In genomic region chr3:94101860-94102259, GRCh38 we compare ENCODE assay signal across 13 cellular contexts. TPM values are rescaled to one million over a fixed set of nuclear protein-coding genes. Genes with fewer than 3 reads are reported as not detected.
A peak's percentile ranks its signal among the peaks of the same experiment; 100 is the strongest.
DNase-seq lines count a peak whose midpoint lies in the region; ATAC-seq and TF ChIP-seq lines count a peak whose summit lies in the region.
"Had no signal": no experiment of that assay in that cellular context is flagged by ENCODE, and none has a peak within 500 bp of the region (broad histone marks: within the 10 kb centered on the region; RNA-seq: fewer than 3 reads in every experiment).

No MANE protein-coding gene starts in this region.

- no peaks in the 10 kb centered on the region for H3K79me2 ChIP-seq in H9 (ENCODE audit: insufficient read depth, low read length)

- H3K4me3 ChIP-seq in fibroblast of pulmonary artery (replicated peaks; ENCODE audit: low read depth, low read length): no peak overlapping the region
- H3K4me3 ChIP-seq: ascending aorta had no signal

- H3K14ac ChIP-seq in H9 (ENCODE audit: insufficient read depth, low read length): no peak overlapping the region

- H3K27me3 Mint-ChIP-seq in H9 (ENCODE audit: low read depth): no peaks in the 10 kb centered on the region
- no peaks in the 10 kb centered on the region for H3K27me3 Mint-ChIP-seq in activated T-cell treated with anti-CD3 and anti-CD28 coated beads, Interleukin-2, amount 50 U/mL, for 72 hours (ENCODE audit: low read depth)

- no peak overlapping the region for H3K27ac Mint-ChIP-seq in H9
- no peak overlapping the region for H3K27ac Mint-ChIP-seq in activated T-cell treated with anti-CD3 and anti-CD28 coated beads, Interleukin-2, amount 50 U/mL, for 72 hours
- H3K27ac Mint-ChIP-seq: stimulated activated effector memory CD8-positive, alpha-beta T cell treated with anti-CD3 and anti-CD28 coated beads, Interleukin-12 subunit alpha, Interleukin-12 subunit beta, amount 100 ng/mL, for 72 hours had no signal

- H2BK15ac ChIP-seq in H9 (ENCODE audit: low read depth, low read length): no peak overlapping the region

- ATAC-seq in activated T-cell treated with anti-CD3 and anti-CD28 coated beads, Interleukin-2, amount 50 U/mL, for 72 hours (replicated peaks in 1 of 2): no peak
- ATAC-seq: stimulated activated effector memory CD8-positive, alpha-beta T cell treated with anti-CD3 and anti-CD28 coated beads, Interleukin-12 subunit alpha, Interleukin-12 subunit beta, amount 100 ng/mL, for 72 hours had no signal

- no peak overlapping the region for H3K27ac ChIP-seq in H9 (ENCODE audit: insufficient read length, low read depth, low read length)
- H3K27ac ChIP-seq: ascending aorta had no signal

- H4K91ac ChIP-seq in H9 (ENCODE audit: insufficient read length, low read depth, low read length): no peak overlapping the region

- no peak overlapping the region for H3T11ph ChIP-seq in H9 (ENCODE audit: low read length)

- no CpG with 5 or more reads among the region's 4 CpGs for WGBS in H9 (ENCODE audit: extremely low coverage, insufficient read length, low lambda C conversion rate)

- no peak overlapping the region for H4K5ac ChIP-seq in H9 (ENCODE audit: insufficient read length, low read depth, low read length)

- H3K4me1 ChIP-seq in H9 (ENCODE audit: insufficient read depth, low read length): no peaks in the 10 kb centered on the region
- H3K4me1 ChIP-seq: ascending aorta, Caco-2 had no signal

- H2BK20ac ChIP-seq in H9 (ENCODE audit: low read depth, low read length, poor library complexity, severe bottlenecking): no peak overlapping the region

- no peaks in the 10 kb centered on the region for H4K20me1 ChIP-seq in H9 (ENCODE audit: control insufficient read depth, insufficient read depth, insufficient read length)

- no peak overlapping the region for H2AFZ ChIP-seq in H9 (ENCODE audit: low read length)

- H3K9ac ChIP-seq in H9 (ENCODE audit: extremely low read depth, insufficient read length, low read length): no peak overlapping the region

- H3K9me3 Mint-ChIP-seq in H9: no peaks in the 10 kb centered on the region
- no peaks in the 10 kb centered on the region for H3K9me3 Mint-ChIP-seq in activated T-cell treated with anti-CD3 and anti-CD28 coated beads, Interleukin-2, amount 50 U/mL, for 72 hours
- H3K9me3 Mint-ChIP-seq: stimulated activated effector memory CD8-positive, alpha-beta T cell treated with anti-CD3 and anti-CD28 coated beads, Interleukin-12 subunit alpha, Interleukin-12 subunit beta, amount 100 ng/mL, for 72 hours had no signal

- no peak overlapping the region for H3K23ac ChIP-seq in H9 (ENCODE audit: insufficient read length, low read depth, low read length)

- no peak overlapping the region for H3K18ac ChIP-seq in H9 (ENCODE audit: insufficient read length, low read depth, low read length)

- H4K8ac ChIP-seq in H9 (replicated peaks; ENCODE audit: insufficient read length, low read depth, low read length): no peak overlapping the region

- no peaks in the 10 kb centered on the region for H3K9me3 ChIP-seq in H9 (ENCODE audit: control insufficient read depth, low read depth, low read length)
- H3K9me3 ChIP-seq: ascending aorta, Caco-2 had no signal

- H3K27me3 ChIP-seq in H9 (ENCODE audit: insufficient read depth, low read length): no peaks in the 10 kb centered on the region
- H3K27me3 ChIP-seq: ascending aorta had no signal

- no peaks in the 10 kb centered on the region for H3K79me1 ChIP-seq in H9 (ENCODE audit: insufficient read depth, low read depth, low read length, poor library complexity, severe bottlenecking)

- H3K23me2 ChIP-seq in H9 (ENCODE audit: insufficient read length, low read depth, low read length, poor library complexity, severe bottlenecking): no peaks in the 10 kb centered on the region

- H2BK5ac ChIP-seq in H9 (ENCODE audit: insufficient read length, low read length): no peak overlapping the region

- no peak overlapping the region for H2BK120ac ChIP-seq in H9 (ENCODE audit: low read depth, low read length, poor library complexity, severe bottlenecking)

- H3K56ac ChIP-seq in H9 (ENCODE audit: insufficient read length, low read depth, low read length): no peak overlapping the region

- no peak overlapping the region for H2AK5ac ChIP-seq in H9 (ENCODE audit: insufficient read length, low read length)

- H3K4ac ChIP-seq in H9 (ENCODE audit: low read depth, low read length): no peak overlapping the region

- H2BK12ac ChIP-seq in H9 (ENCODE audit: insufficient read length, low read depth, low read length): no peak overlapping the region

- H3K4me2 ChIP-seq in H9 (ENCODE audit: insufficient read depth, insufficient read length, low read length): no peak overlapping the region

- H3K4me1 Mint-ChIP-seq in H9: no peaks in the 10 kb centered on the region
- H3K4me1 Mint-ChIP-seq in activated T-cell treated with anti-CD3 and anti-CD28 coated beads, Interleukin-2, amount 50 U/mL, for 72 hours (ENCODE audit: low read depth): peaks cover 6% of the 10 kb centered on the region

- no peak overlapping the region for H3K4me3 Mint-ChIP-seq in H9
- no peak overlapping the region for H3K4me3 Mint-ChIP-seq in activated T-cell treated with anti-CD3 and anti-CD28 coated beads, Interleukin-2, amount 50 U/mL, for 72 hours
- H3K4me3 Mint-ChIP-seq: stimulated activated effector memory CD8-positive, alpha-beta T cell treated with anti-CD3 and anti-CD28 coated beads, Interleukin-12 subunit alpha, Interleukin-12 subunit beta, amount 100 ng/mL, for 72 hours had no signal

- peak; percentile 56 for TF ChIP-seq CTCF in H9 (conservative IDR thresholded peaks at IDR 0.05)
- peak; percentile 20 for TF ChIP-seq CTCF in fibroblast of pulmonary artery (IDR thresholded peaks at IDR 0.05; ENCODE audit: low read length, missing control alignments)

- DNase-seq in AG08395 (ENCODE audit: low spot score) (peak; percentile 5), H9 (no peak), RKO (ENCODE audit: low spot score) (peak; percentile 11), fibroblast of pulmonary artery (ENCODE audit: low read depth) (peak; percentile 33), GDM1 (lab: John Stamatoyannopoulos, UW) (no peak)
- no peak for DNase-seq in stimulated activated CD4-positive, alpha-beta T cell treated with anti-CD3 and anti-CD28 coated beads, Interleukin-4, amount 100 ng/mL, for 24 hours
- no peak for DNase-seq in activated T-cell treated with anti-CD3 and anti-CD28 coated beads, Interleukin-2, amount 50 U/mL, for 72 hours
- no peak for DNase-seq in NK-92 treated with Interleukin-12 subunit alpha and Interleukin-12 subunit beta, amount 100 ng/mL, for 24 hours (lab: John Stamatoyannopoulos, UW)
- DNase-seq: activated CD8-positive, alpha-beta memory T cell treated with anti-CD3 and anti-CD28 coated beads, Interleukin-2, amount 50 U/mL, for 4 hours; Caco-2; islet precursor cell had no signal

- peaks cover 0 to 9% (median 4%) of the 10 kb centered on the region in 3 experiments; a peak in 3 of 7 replicates for H3K36me3 Mint-ChIP-seq in H9 (ENCODE audit: insufficient read depth in 1 of 3, low read depth in 3 of 3)
- H3K36me3 Mint-ChIP-seq in activated T-cell treated with anti-CD3 and anti-CD28 coated beads, Interleukin-2, amount 50 U/mL, for 72 hours (ENCODE audit: insufficient read depth in 2 of 2): peaks cover 5 to 19% of the 10 kb centered on the region in 2 donors

RNA-seq across cellular contexts. Expression of gene NSUN3, which starts 39.0 kb away (rescaled TPM):
- total RNA-seq in H9 (2021): 7.4 and 9.4 TPM in 2 replicates
- total RNA-seq in activated T-cell treated with anti-CD3 and anti-CD28 coated beads, Interleukin-2, amount 50 U/mL, for 72 hours: 10 to 100 TPM; 18.4 to 19.4 TPM

RNA-seq across cellular contexts. Expression of gene DHFR2, which starts 39.1 kb away (rescaled TPM):
- total RNA-seq in H9 (2021): 1.6 and 1.7 TPM in 2 replicates
- total RNA-seq in activated T-cell treated with anti-CD3 and anti-CD28 coated beads, Interleukin-2, amount 50 U/mL, for 72 hours: 1 to 10 TPM; 8.1 to 9.3 TPM

Comparison
In these comparisons a context has a peak if more than half of its experiments do, and no peak if none do; other contexts are left out.
1. DNase-seq: peak in AG08395 (single experiment), RKO (single experiment) and fibroblast of pulmonary artery (single experiment); none in H9 (single experiment), stimulated activated CD4-positive, alpha-beta T cell treated with anti-CD3 and anti-CD28 coated beads, Interleukin-4, amount 100 ng/mL, for 24 hours (single experiment), activated T-cell treated with anti-CD3 and anti-CD28 coated beads, Interleukin-2, amount 50 U/mL, for 72 hours (0 of 2), GDM1 (single experiment) and NK-92 treated with Interleukin-12 subunit alpha and Interleukin-12 subunit beta, amount 100 ng/mL, for 24 hours (single experiment).